Comparison of ENCODE assay signal across 1 cellular context in genomic region chr1:26692211-26692792, GRCh38.
TF ChIP-seq lines count a peak whose summit lies in the region.

No MANE protein-coding gene starts in this region.

TF ChIP-seq in HEK293, 187 proteins besides CTCF, POLR2A, EP300 and RAD21 (continued from another document):
- TF ChIP-seq, protein P1, sequence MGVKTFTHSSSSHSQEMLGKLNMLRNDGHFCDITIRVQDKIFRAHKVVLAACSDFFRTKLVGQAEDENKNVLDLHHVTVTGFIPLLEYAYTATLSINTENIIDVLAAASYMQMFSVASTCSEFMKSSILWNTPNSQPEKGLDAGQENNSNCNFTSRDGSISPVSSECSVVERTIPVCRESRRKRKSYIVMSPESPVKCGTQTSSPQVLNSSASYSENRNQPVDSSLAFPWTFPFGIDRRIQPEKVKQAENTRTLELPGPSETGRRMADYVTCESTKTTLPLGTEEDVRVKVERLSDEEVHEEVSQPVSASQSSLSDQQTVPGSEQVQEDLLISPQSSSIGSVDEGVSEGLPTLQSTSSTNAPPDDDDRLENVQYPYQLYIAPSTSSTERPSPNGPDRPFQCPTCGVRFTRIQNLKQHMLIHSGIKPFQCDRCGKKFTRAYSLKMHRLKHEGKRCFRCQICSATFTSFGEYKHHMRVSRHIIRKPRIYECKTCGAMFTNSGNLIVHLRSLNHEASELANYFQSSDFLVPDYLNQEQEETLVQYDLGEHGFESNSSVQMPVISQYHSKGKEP (tag by site-specific recombination; IDR thresholded peaks at IDR 0.05) = peak; percentile 80
- TF ChIP-seq ZSCAN30 (tag by site-specific recombination; IDR thresholded peaks at IDR 0.05) (peak; percentile 74; the same call in 1 of the 2 replicates), ZNF449 (tag by site-specific recombination; IDR thresholded peaks at IDR 0.05) (no peak), ZNF624 (tag by site-specific recombination; IDR thresholded peaks at IDR 0.05) (no peak), ZBTB8A (tag by site-specific recombination; IDR thresholded peaks at IDR 0.05) (no peak), ZNF76 (tag by site-specific recombination; IDR thresholded peaks at IDR 0.05; ENCODE audit: borderline replicate concordance, low read depth) (peak; percentile 35; the same call in 1 of the 2 replicates), YY1 (tag by site-specific recombination; IDR thresholded peaks at IDR 0.05) (no peak), ELK4 (IDR thresholded peaks at IDR 0.05; ENCODE audit: borderline replicate concordance, low read depth, low read length) (no peak), ZBTB11 (tag by site-specific recombination; conservative IDR thresholded peaks at IDR 0.05; ENCODE audit: low read depth) (no peak), EGR2 (tag by site-specific recombination; IDR thresholded peaks at IDR 0.05; ENCODE audit: low read depth) (no peak), INSM2 (tag by site-specific recombination; IDR thresholded peaks at IDR 0.05) (no peak), GLI4 (tag by site-specific recombination; IDR thresholded peaks at IDR 0.05) (no peak), ZNF555 (tag by site-specific recombination; conservative IDR thresholded peaks at IDR 0.05) (no peak), ZNF140 (tag by site-specific recombination; IDR thresholded peaks at IDR 0.05) (no peak), SP7 (tag by site-specific recombination; IDR thresholded peaks at IDR 0.05) (peak; percentile 49), ZFHX2 (tag by site-specific recombination; conservative IDR thresholded peaks at IDR 0.05) (no peak), ZEB2 (tag by site-specific recombination; IDR thresholded peaks at IDR 0.05) (peak; percentile 82), RBAK (tag by site-specific recombination; IDR thresholded peaks at IDR 0.05) (no peak), ZNF426 (tag by site-specific recombination; IDR thresholded peaks at IDR 0.05) (no peak), ZNF677 (tag by site-specific recombination; IDR thresholded peaks at IDR 0.05) (no peak), ZBTB10 (tag by site-specific recombination; IDR thresholded peaks at IDR 0.05) (no peak)
- TF ChIP-seq, protein P2, sequence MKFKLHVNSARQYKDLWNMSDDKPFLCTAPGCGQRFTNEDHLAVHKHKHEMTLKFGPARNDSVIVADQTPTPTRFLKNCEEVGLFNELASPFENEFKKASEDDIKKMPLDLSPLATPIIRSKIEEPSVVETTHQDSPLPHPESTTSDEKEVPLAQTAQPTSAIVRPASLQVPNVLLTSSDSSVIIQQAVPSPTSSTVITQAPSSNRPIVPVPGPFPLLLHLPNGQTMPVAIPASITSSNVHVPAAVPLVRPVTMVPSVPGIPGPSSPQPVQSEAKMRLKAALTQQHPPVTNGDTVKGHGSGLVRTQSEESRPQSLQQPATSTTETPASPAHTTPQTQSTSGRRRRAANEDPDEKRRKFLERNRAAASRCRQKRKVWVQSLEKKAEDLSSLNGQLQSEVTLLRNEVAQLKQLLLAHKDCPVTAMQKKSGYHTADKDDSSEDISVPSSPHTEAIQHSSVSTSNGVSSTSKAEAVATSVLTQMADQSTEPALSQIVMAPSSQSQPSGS (tag by site-specific recombination; IDR thresholded peaks at IDR 0.05; ENCODE audit: low read depth) = 0 out of 2 replicates have a peak, but pooled peaks have one; percentile 12
- TF ChIP-seq, protein P3, sequence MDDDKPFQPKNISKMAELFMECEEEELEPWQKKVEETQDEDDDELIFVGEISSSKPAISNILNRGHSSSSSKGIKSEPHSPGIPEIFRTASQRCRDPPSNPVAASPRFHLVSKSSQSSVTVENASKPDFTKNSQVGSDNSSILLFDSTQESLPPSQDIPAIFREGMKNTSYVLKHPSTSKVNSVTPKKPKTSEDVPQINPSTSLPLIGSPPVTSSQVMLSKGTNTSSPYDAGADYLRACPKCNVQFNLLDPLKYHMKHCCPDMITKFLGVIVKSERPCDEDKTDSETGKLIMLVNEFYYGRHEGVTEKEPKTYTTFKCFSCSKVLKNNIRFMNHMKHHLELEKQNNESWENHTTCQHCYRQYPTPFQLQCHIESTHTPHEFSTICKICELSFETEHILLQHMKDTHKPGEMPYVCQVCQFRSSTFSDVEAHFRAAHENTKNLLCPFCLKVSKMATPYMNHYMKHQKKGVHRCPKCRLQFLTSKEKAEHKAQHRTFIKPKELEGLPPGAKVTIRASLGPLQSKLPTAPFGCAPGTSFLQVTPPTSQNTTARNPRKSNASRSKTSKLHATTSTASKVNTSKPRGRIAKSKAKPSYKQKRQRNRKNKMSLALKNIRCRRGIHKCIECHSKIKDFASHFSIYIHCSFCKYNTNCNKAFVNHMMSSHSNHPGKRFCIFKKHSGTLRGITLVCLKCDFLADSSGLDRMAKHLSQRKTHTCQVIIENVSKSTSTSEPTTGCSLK (tag by site-specific recombination; IDR thresholded peaks at IDR 0.05) = no peak
- TF ChIP-seq, protein P4, sequence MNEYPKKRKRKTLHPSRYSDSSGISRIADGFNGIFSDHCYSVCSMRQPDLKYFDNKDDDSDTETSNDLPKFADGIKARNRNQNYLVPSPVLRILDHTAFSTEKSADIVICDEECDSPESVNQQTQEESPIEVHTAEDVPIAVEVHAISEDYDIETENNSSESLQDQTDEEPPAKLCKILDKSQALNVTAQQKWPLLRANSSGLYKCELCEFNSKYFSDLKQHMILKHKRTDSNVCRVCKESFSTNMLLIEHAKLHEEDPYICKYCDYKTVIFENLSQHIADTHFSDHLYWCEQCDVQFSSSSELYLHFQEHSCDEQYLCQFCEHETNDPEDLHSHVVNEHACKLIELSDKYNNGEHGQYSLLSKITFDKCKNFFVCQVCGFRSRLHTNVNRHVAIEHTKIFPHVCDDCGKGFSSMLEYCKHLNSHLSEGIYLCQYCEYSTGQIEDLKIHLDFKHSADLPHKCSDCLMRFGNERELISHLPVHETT (tag by site-specific recombination; IDR thresholded peaks at IDR 0.05) = peak; percentile 36; the same call in 1 of the 2 replicates
